In the genomic region with DNA sequence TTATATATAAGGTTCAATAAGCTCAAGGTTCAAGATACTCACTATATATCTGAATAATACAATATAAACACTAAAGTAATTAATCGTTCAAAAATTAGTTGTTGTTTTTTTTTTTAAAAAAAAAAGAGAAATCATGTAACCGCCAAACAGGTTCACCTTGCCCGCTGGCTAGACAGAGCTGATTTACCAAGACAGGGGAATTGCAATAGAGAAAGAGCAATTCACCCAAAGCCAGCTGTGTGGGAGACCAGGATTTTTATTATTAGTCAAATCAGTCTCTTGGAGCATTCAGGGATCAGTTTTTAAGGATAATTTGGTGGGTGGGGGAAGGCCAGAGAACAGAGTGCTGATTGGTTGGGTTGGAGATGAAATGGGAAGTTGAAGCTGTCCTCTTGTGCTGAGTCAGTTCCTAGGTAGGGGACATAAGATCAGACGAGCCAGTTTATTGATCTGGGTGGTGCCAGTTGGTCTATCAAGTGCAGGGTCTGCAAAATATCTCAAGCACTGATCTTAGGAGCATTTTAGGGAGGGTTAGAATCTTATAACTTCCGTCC, we compare ENCODE assay signal across 33 cellular contexts. TPM values are rescaled to one million over a fixed set of nuclear protein-coding genes. Genes with fewer than 3 reads are reported as not detected.
"Had no signal": no experiment of that assay in that cellular context is flagged by ENCODE, and none has a peak within 500 bp of the region (broad histone marks: within the 10 kb centered on the region; RNA-seq: fewer than 3 reads in every experiment).

No MANE protein-coding gene starts in this region.

- H3K4me3 Mint-ChIP-seq: activated CD4-positive, alpha-beta T cell treated with anti-CD3 and anti-CD28 coated beads, Interleukin-2, amount 10 ng/mL, durations not matched to agents 7 days and 5 days; activated CD8-positive, alpha-beta T cell treated with anti-CD3 and anti-CD28 coated beads for 36 hours; activated T-cell treated with anti-CD3 and anti-CD28 coated beads, Interleukin-2, amount 50 U/mL, for 4 hours; activated T-helper 17 cell treated with anti-CD3 and anti-CD28 coated beads, Interleukin-2, amount 50 U/mL, for 72 hours; immature natural killer cell; naive thymus-derived CD4-positive, alpha-beta T cell; stimulated activated effector memory CD8-positive, alpha-beta T cell treated with anti-CD3 and anti-CD28 coated beads, Interleukin-12 subunit alpha, Interleukin-12 subunit beta, amount 100 ng/mL, for 72 hours; stimulated activated naive CD8-positive, alpha-beta T cell treated with anti-CD3 and anti-CD28 coated beads, Interleukin-15, amount 100 ng/mL, for 72 hours; T-helper 17 cell; type B pancreatic cell had no signal

- FAIRE-seq: colon, endometrium, kidney, small intestine had no signal

- H3K27me3 Mint-ChIP-seq: activated CD4-positive, alpha-beta T cell treated with anti-CD3 and anti-CD28 coated beads, Interleukin-2, amount 10 ng/mL, durations not matched to agents 7 days and 5 days; activated CD8-positive, alpha-beta T cell treated with anti-CD3 and anti-CD28 coated beads for 36 hours; activated T-helper 17 cell treated with anti-CD3 and anti-CD28 coated beads, Interleukin-2, amount 50 U/mL, for 72 hours; naive thymus-derived CD4-positive, alpha-beta T cell; stimulated activated naive CD8-positive, alpha-beta T cell treated with anti-CD3 and anti-CD28 coated beads, Interleukin-15, amount 100 ng/mL, for 72 hours; T-helper 17 cell; type B pancreatic cell had no signal

- H3K9me3 ChIP-seq: breast epithelium, esophagus squamous epithelium, sigmoid colon, vagina had no signal

- H3K27me3 ChIP-seq: breast epithelium, esophagus squamous epithelium, hepatocyte, sigmoid colon, vagina had no signal

- DNase-seq: activated CD4-positive, alpha-beta T cell treated with anti-CD3 and anti-CD28 coated beads for 1 hour; activated CD4-positive, alpha-beta T cell treated with anti-CD3 and anti-CD28 coated beads, Interleukin-2, amount 10 ng/mL, durations not matched to agents 7 days and 5 days; activated CD8-positive, alpha-beta T cell treated with anti-CD3 and anti-CD28 coated beads for 36 hours; activated gamma-delta T cell treated with Interleukin-2 at 50 U/mL for 16 hours; activated naive CD4-positive, alpha-beta T cell treated with anti-CD3 and anti-CD28 coated beads, Interleukin-2, amount 50 U/mL, for 16 hours; activated T-cell treated with anti-CD3 and anti-CD28 coated beads, Interleukin-2, amount 50 U/mL, for 4 hours; amniotic stem cell; central memory CD4-positive, alpha-beta T cell; dermis blood vessel endothelial cell; effector CD4-positive, alpha-beta T cell; esophagus squamous epithelium; immature natural killer cell; kidney; left colon; midbrain; naive thymus-derived CD4-positive, alpha-beta T cell; sigmoid colon; small intestine; stimulated activated CD4-positive, alpha-beta T cell treated with anti-CD3 and anti-CD28 coated beads, Interleukin-4, amount 100 ng/mL, for 24 hours; stimulated activated naive CD8-positive, alpha-beta T cell treated with anti-CD3 and anti-CD28 coated beads, Interleukin-15, amount 100 ng/mL, for 72 hours; substantia nigra; T-helper 17 cell; T1000; WERI-Rb-1 had no signal

- H3K27ac ChIP-seq: breast epithelium, epithelial cell of prostate, esophagus squamous epithelium, hepatocyte, sigmoid colon, vagina, WERI-Rb-1 had no signal

- H3K4me3 ChIP-seq: breast epithelium, esophagus squamous epithelium, hepatocyte, sigmoid colon, vagina had no signal

- H3K4me1 Mint-ChIP-seq: stimulated activated effector memory CD8-positive, alpha-beta T cell treated with anti-CD3 and anti-CD28 coated beads, Interleukin-12 subunit alpha, Interleukin-12 subunit beta, amount 100 ng/mL, for 72 hours had no signal

- H3K36me3 ChIP-seq: breast epithelium had no signal

- ATAC-seq: activated CD8-positive, alpha-beta T cell treated with anti-CD3 and anti-CD28 coated beads for 36 hours; activated T-cell treated with anti-CD3 and anti-CD28 coated beads, Interleukin-2, amount 50 U/mL, for 4 hours; activated T-helper 17 cell treated with anti-CD3 and anti-CD28 coated beads, Interleukin-2, amount 50 U/mL, for 72 hours; naive thymus-derived CD4-positive, alpha-beta T cell; stimulated activated effector memory CD8-positive, alpha-beta T cell treated with anti-CD3 and anti-CD28 coated beads, Interleukin-12 subunit alpha, Interleukin-12 subunit beta, amount 100 ng/mL, for 72 hours; stimulated activated naive CD8-positive, alpha-beta T cell treated with anti-CD3 and anti-CD28 coated beads, Interleukin-15, amount 100 ng/mL, for 72 hours; T-helper 17 cell had no signal

- H3K27ac Mint-ChIP-seq: activated CD4-positive, alpha-beta T cell treated with anti-CD3 and anti-CD28 coated beads, Interleukin-2, amount 10 ng/mL, durations not matched to agents 7 days and 5 days; activated CD8-positive, alpha-beta T cell treated with anti-CD3 and anti-CD28 coated beads for 36 hours; activated T-helper 17 cell treated with anti-CD3 and anti-CD28 coated beads, Interleukin-2, amount 50 U/mL, for 72 hours; stimulated activated effector memory CD8-positive, alpha-beta T cell treated with anti-CD3 and anti-CD28 coated beads, Interleukin-12 subunit alpha, Interleukin-12 subunit beta, amount 100 ng/mL, for 72 hours; stimulated activated naive CD8-positive, alpha-beta T cell treated with anti-CD3 and anti-CD28 coated beads, Interleukin-15, amount 100 ng/mL, for 72 hours; type B pancreatic cell had no signal

- H3K9me3 Mint-ChIP-seq: activated CD8-positive, alpha-beta T cell treated with anti-CD3 and anti-CD28 coated beads for 36 hours; activated T-cell treated with anti-CD3 and anti-CD28 coated beads, Interleukin-2, amount 50 U/mL, for 4 hours; activated T-helper 17 cell treated with anti-CD3 and anti-CD28 coated beads, Interleukin-2, amount 50 U/mL, for 72 hours; immature natural killer cell; stimulated activated effector memory CD8-positive, alpha-beta T cell treated with anti-CD3 and anti-CD28 coated beads, Interleukin-12 subunit alpha, Interleukin-12 subunit beta, amount 100 ng/mL, for 72 hours; stimulated activated naive CD8-positive, alpha-beta T cell treated with anti-CD3 and anti-CD28 coated beads, Interleukin-15, amount 100 ng/mL, for 72 hours; type B pancreatic cell had no signal

RNA-seq across cellular contexts. Expression of a gene that starts 12.8 kb away (rescaled TPM):
- polyA plus RNA-seq: naive thymus-derived CD4-positive, alpha-beta T cell had no signal

RNA-seq across cellular contexts. Expression of a gene that starts 23.4 kb away (rescaled TPM):
- polyA plus RNA-seq: hepatocyte; naive thymus-derived CD4-positive, alpha-beta T cell had no signal
